In the genomic region with DNA sequence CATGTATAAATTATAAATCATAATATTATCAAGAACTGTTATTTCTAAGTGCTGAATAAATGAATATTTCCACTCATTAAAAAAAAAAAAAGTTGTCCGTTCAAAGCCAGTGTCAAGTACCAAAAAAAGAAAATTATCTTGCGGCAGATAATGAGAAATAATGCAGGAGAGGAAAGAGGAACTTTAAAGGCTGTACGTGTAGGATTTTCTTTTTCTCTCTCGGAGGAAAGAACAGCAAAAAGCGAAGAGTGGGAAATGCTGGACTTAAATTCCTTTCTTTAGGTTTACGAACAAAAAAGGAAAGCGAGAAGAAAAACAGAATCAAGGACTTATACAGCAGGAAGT, we compare ENCODE assay signal across 8 cellular contexts. TPM values are rescaled to one million over a fixed set of nuclear protein-coding genes. Genes with fewer than 3 reads are reported as not detected.
DNase-seq lines count a peak whose midpoint lies in the region; ATAC-seq lines count a peak whose summit lies in the region.

No MANE protein-coding gene starts in this region.

- no peaks in the 10 kb centered on the region for H3K27me3 Mint-ChIP-seq in activated T-helper 2 cell treated with anti-CD3 and anti-CD28 coated beads, Interferon-gamma antibody, Interleukin-2, Interleukin-4, amounts not matched to agents 10 μg/mL and 5 μg/mL and 100 μg/mL, durations not matched to agents 14 hours and 24 hours and 36 hours (ENCODE audit: low read depth)

- peaks cover 4% of the 10 kb centered on the region for H3K9me3 Mint-ChIP-seq in activated T-helper 2 cell treated with anti-CD3 and anti-CD28 coated beads, Interferon-gamma antibody, Interleukin-2, Interleukin-4, amounts not matched to agents 10 μg/mL and 5 μg/mL and 100 μg/mL, durations not matched to agents 14 hours and 24 hours and 36 hours

- H3K27ac ChIP-seq in iPS-20b (ENCODE audit: low read length) (no peak overlapping the region), stomach smooth muscle (ENCODE audit: low read length) (peak overlapping the region; percentile 70)

- peak overlapping the region; percentile 71 for H3K4me3 ChIP-seq in iPS-20b (ENCODE audit: low read length)
- H3K4me3 ChIP-seq in stomach smooth muscle (ENCODE audit: low read length in 2 of 2): peak overlapping the region; percentile 91 to 94

- DNase-seq in SKM-1 treated with dmso at 0.1 percent for 144 hours (lab: John Stamatoyannopoulos, UW; ENCODE audit: unreplicated experiment): peak; percentile 34
- DNase-seq in SKM-1 (lab: John Stamatoyannopoulos, UW; ENCODE audit: unreplicated experiment): no peak
- no peak for DNase-seq in activated T-helper 2 cell treated with anti-CD3 and anti-CD28 coated beads, Interferon-gamma antibody, Interleukin-2, Interleukin-4, amounts not matched to agents 10 μg/mL and 5 μg/mL and 100 μg/mL, durations not matched to agents 14 hours and 24 hours and 36 hours (ENCODE audit: low spot score)
- no peak for DNase-seq in NCI-H510A (lab: John Stamatoyannopoulos, UW)
- DNase-seq in HPDE6-E6E7 (ENCODE audit: extremely low spot score): no peak

- H3K9ac ChIP-seq in iPS-20b (ENCODE audit: low read depth, low read length) (peak overlapping the region; percentile 83; the same call in 1 of the 2 replicates), stomach smooth muscle (ENCODE audit: low read length in 2 of 2) (peak overlapping the region; percentile 88 to 94)

- H3K9me3 ChIP-seq in iPS-20b (ENCODE audit: insufficient read depth, low read depth, low read length) (peaks cover 12% of the 10 kb centered on the region), stomach smooth muscle (ENCODE audit: control insufficient read depth in 2 of 2, low read length in 2 of 2) (no peaks in the 10 kb centered on the region)

- H3K36me3 ChIP-seq in iPS-20b (ENCODE audit: insufficient read depth, low read depth, low read length) (no peaks in the 10 kb centered on the region), stomach smooth muscle (ENCODE audit: control insufficient read depth in 2 of 2, insufficient read depth in 2 of 2, low read length in 2 of 2) (no peaks in the 10 kb centered on the region)

- peaks cover 13% of the 10 kb centered on the region for H3K4me1 Mint-ChIP-seq in activated T-helper 2 cell treated with anti-CD3 and anti-CD28 coated beads, Interferon-gamma antibody, Interleukin-2, Interleukin-4, amounts not matched to agents 10 μg/mL and 5 μg/mL and 100 μg/mL, durations not matched to agents 14 hours and 24 hours and 36 hours (ENCODE audit: low read depth)

- no peak for ATAC-seq in GM21367 (IDR thresholded peaks at IDR 0.05; ENCODE audit: unreplicated experiment)

- peak overlapping the region; percentile 84 for H3K4me3 Mint-ChIP-seq in activated T-helper 2 cell treated with anti-CD3 and anti-CD28 coated beads, Interferon-gamma antibody, Interleukin-2, Interleukin-4, amounts not matched to agents 10 μg/mL and 5 μg/mL and 100 μg/mL, durations not matched to agents 14 hours and 24 hours and 36 hours (ENCODE audit: low read depth)

- intact Hi-C loops in activated T-helper 2 cell treated with anti-CD3 and anti-CD28 coated beads, Interferon-gamma antibody, Interleukin-2, Interleukin-4, amounts not matched to agents 10 μg/mL and 5 μg/mL and 100 μg/mL, durations not matched to agents 14 hours and 24 hours and 36 hours (cut with micrococcal nuclease): loop anchor here (1.0 to 10.0 kb wide), 8 partner anchors 160 to 963 kb away; partner anchors contain the start of gene EED

- peaks cover 17% of the 10 kb centered on the region for H3K36me3 Mint-ChIP-seq in activated T-helper 2 cell treated with anti-CD3 and anti-CD28 coated beads, Interferon-gamma antibody, Interleukin-2, Interleukin-4, amounts not matched to agents 10 μg/mL and 5 μg/mL and 100 μg/mL, durations not matched to agents 14 hours and 24 hours and 36 hours (ENCODE audit: low read depth)

- H3K27me3 ChIP-seq in iPS-20b (ENCODE audit: insufficient read depth, low read length) (no peaks in the 10 kb centered on the region), stomach smooth muscle (ENCODE audit: control insufficient read depth in 1 of 2, insufficient read depth in 2 of 2, low read length in 2 of 2) (no peaks in the 10 kb centered on the region)

- H3K4me1 ChIP-seq in iPS-20b (ENCODE audit: insufficient read depth, low read length): no peaks in the 10 kb centered on the region
- H3K4me1 ChIP-seq in stomach smooth muscle (ENCODE audit: control insufficient read depth, insufficient read depth, low read length): peaks cover 9% of the 10 kb centered on the region

- H3K27ac Mint-ChIP-seq in activated T-helper 2 cell treated with anti-CD3 and anti-CD28 coated beads, Interferon-gamma antibody, Interleukin-2, Interleukin-4, amounts not matched to agents 10 μg/mL and 5 μg/mL and 100 μg/mL, durations not matched to agents 14 hours and 24 hours and 36 hours: peak overlapping the region; percentile 90

RNA-seq across cellular contexts. Expression of gene CCDC83, which starts 1.0 kb away (rescaled TPM):
- not detected in 2 replicates for total RNA-seq in activated T-helper 2 cell treated with anti-CD3 and anti-CD28 coated beads, Interferon-gamma antibody, Interleukin-2, Interleukin-4, amounts not matched to agents 10 μg/mL and 5 μg/mL and 100 μg/mL, durations not matched to agents 14 hours and 24 hours and 36 hours

RNA-seq across cellular contexts. Expression of gene SYTL2, which starts 43.2 kb away (rescaled TPM):
- total RNA-seq in activated T-helper 2 cell treated with anti-CD3 and anti-CD28 coated beads, Interferon-gamma antibody, Interleukin-2, Interleukin-4, amounts not matched to agents 10 μg/mL and 5 μg/mL and 100 μg/mL, durations not matched to agents 14 hours and 24 hours and 36 hours: 16.0 and 17.3 TPM in 2 replicates
